Comparison of ENCODE assay signal across 13 cellular contexts in the genomic region with DNA sequence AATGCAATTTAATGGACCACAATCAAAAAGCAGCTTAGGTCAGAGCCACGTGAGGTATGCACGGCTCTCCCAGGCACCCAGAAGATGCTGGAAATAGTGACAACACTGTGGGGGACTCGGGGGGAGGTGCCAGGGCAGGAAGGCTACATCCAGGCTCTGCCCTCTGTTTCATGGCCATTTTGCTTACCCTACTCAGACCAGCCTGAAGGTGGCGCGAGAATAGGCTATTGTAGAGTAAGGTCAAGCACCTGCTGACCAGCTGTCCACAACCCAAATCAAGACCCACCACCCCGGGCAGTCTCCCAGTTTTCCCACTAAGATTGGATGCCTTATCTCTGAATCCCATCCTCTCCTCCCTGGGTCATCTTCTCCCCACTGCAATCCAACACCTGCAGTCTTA.
DNase-seq lines count a peak whose midpoint lies in the region; ATAC-seq, FAIRE-seq and TF ChIP-seq lines count a peak whose summit lies in the region.
"Had no signal": no experiment of that assay in that cellular context is flagged by ENCODE, and none has a peak within 500 bp of the region (broad histone marks: within the 10 kb centered on the region; RNA-seq: fewer than 3 reads in every experiment).

No MANE protein-coding gene starts in this region.

- no peaks in the 10 kb centered on the region for H3K9me1 ChIP-seq in K562 (ENCODE audit: control insufficient read depth, insufficient read depth, low read length)

- TF ChIP-seq EP300 in K562 (IDR thresholded peaks at IDR 0.05; ENCODE audit: low read length), result no peak

- H3K27ac ChIP-seq in DOHH2 (ENCODE audit: low read depth, low read length) (no peak overlapping the region), K562 (ENCODE audit: extremely low read depth, low read depth, low read length) (no peak overlapping the region), thyroid gland (no peak overlapping the region)

- no peaks in the 10 kb centered on the region for H3K4me1 Mint-ChIP-seq in activated CD8-positive, alpha-beta T cell treated with anti-CD3 and anti-CD28 coated beads, Interleukin-2, amount 10 ng/mL, durations not matched to agents 7 days and 5 days (ENCODE audit: low read depth)
- H3K4me1 Mint-ChIP-seq: activated CD4-positive, alpha-beta T cell treated with anti-CD3 and anti-CD28 coated beads, Interleukin-2, amount 10 ng/mL, durations not matched to agents 7 days and 5 days had no signal

- in situ Hi-C loops in K562 (cut with MboI), result no loop called here

- intact Hi-C loops in K562 (cut with micrococcal nuclease) (loop anchor here (10.0 kb wide), 1 partner anchor 103 kb away; no protein-coding TSS in a partner anchor), thyroid gland (cut with DNase I) (no loop called here)

- no peaks in the 10 kb centered on the region for H3K9me3 Mint-ChIP-seq in activated CD8-positive, alpha-beta T cell treated with anti-CD3 and anti-CD28 coated beads, Interleukin-2, amount 10 ng/mL, durations not matched to agents 7 days and 5 days (ENCODE audit: insufficient read depth)
- H3K9me3 Mint-ChIP-seq: activated CD4-positive, alpha-beta T cell treated with anti-CD3 and anti-CD28 coated beads, Interleukin-2, amount 10 ng/mL, durations not matched to agents 7 days and 5 days; activated naive CD8-positive, alpha-beta T cell treated with anti-CD3 and anti-CD28 coated beads, Interleukin-2, amount 10 ng/mL, durations not matched to agents 7 days and 5 days had no signal

- no TSS peak for BruUV-seq in K562 (replicated peaks; lab: Mats Ljungman, UMichigan)

- no peak overlapping the region for H3K9ac ChIP-seq in K562 (ENCODE audit: insufficient read depth in 1 of 2, low read depth in 2 of 2, low read length in 2 of 2)

- H3K36me3 Mint-ChIP-seq in activated CD8-positive, alpha-beta T cell treated with anti-CD3 and anti-CD28 coated beads, Interleukin-2, amount 10 ng/mL, durations not matched to agents 7 days and 5 days (ENCODE audit: low read depth), result no peaks in the 10 kb centered on the region
- H3K36me3 Mint-ChIP-seq: activated naive CD8-positive, alpha-beta T cell treated with anti-CD3 and anti-CD28 coated beads, Interleukin-2, amount 10 ng/mL, durations not matched to agents 7 days and 5 days had no signal

- DNase-seq in HTR-8/SVneo (ENCODE audit: insufficient read length, low spot score) (peak; percentile 28), K562 (ENCODE audit: extremely low read depth in 1 of 4, low spot score in 3 of 4) (peak; percentile 41 to 50 (median 46)), left lobe of liver (ENCODE audit: low spot score) (no peak), thyroid gland (no peak)
- no peak for DNase-seq in activated CD4-positive, alpha-beta T cell treated with anti-CD3 and anti-CD28 coated beads for 1 hour
- no peak for DNase-seq in activated CD8-positive, alpha-beta T cell treated with anti-CD3 and anti-CD28 coated beads, Interleukin-2, amount 10 ng/mL, durations not matched to agents 7 days and 5 days
- DNase-seq: activated CD4-positive, alpha-beta T cell treated with anti-CD3 and anti-CD28 coated beads, Interleukin-2, amount 10 ng/mL, durations not matched to agents 7 days and 5 days; activated naive CD8-positive, alpha-beta T cell treated with anti-CD3 and anti-CD28 coated beads, Interleukin-2, amount 10 ng/mL, durations not matched to agents 7 days and 5 days; NCI-H1694 treated with DMSO at 0.1 percent for 48 hours; stimulated activated CD4-positive, alpha-beta T cell treated with anti-CD3 and anti-CD28 coated beads, Interleukin-4, amount 100 ng/mL, for 4 hours had no signal

- peak in 1 of 2 experiments; percentile 45; a peak in 2 of 4 replicates for TF ChIP-seq RAD21 in K562 (CRISPR knock-in tag; conservative IDR thresholded peaks at IDR 0.05 in 1 of 2, IDR thresholded peaks at IDR 0.05 in 1 of 2)

- no peak for TF ChIP-seq POLR2A in K562 (conservative IDR thresholded peaks at IDR 0.05)
- no peak for TF ChIP-seq POLR2A in thyroid gland (IDR thresholded peaks at IDR 0.05)

- H3K27me3 ChIP-seq in DOHH2 (ENCODE audit: control insufficient read depth, low read length) (no peaks in the 10 kb centered on the region), K562 (ENCODE audit: control insufficient read depth in 2 of 2, insufficient read depth in 2 of 2, low read length in 2 of 2) (peaks cover 2 to 27% of the 10 kb centered on the region in 2 experiments; a peak in 3 of 5 replicates), thyroid gland (no peaks in the 10 kb centered on the region)

- no peak overlapping the region for H3K27ac Mint-ChIP-seq in activated CD8-positive, alpha-beta T cell treated with anti-CD3 and anti-CD28 coated beads, Interleukin-2, amount 10 ng/mL, durations not matched to agents 7 days and 5 days
- H3K27ac Mint-ChIP-seq: activated CD4-positive, alpha-beta T cell treated with anti-CD3 and anti-CD28 coated beads, Interleukin-2, amount 10 ng/mL, durations not matched to agents 7 days and 5 days; activated naive CD8-positive, alpha-beta T cell treated with anti-CD3 and anti-CD28 coated beads, Interleukin-2, amount 10 ng/mL, durations not matched to agents 7 days and 5 days had no signal

- H3K4me3 Mint-ChIP-seq in activated CD8-positive, alpha-beta T cell treated with anti-CD3 and anti-CD28 coated beads, Interleukin-2, amount 10 ng/mL, durations not matched to agents 7 days and 5 days, result no peak overlapping the region
- H3K4me3 Mint-ChIP-seq: activated CD4-positive, alpha-beta T cell treated with anti-CD3 and anti-CD28 coated beads, Interleukin-2, amount 10 ng/mL, durations not matched to agents 7 days and 5 days; activated naive CD8-positive, alpha-beta T cell treated with anti-CD3 and anti-CD28 coated beads, Interleukin-2, amount 10 ng/mL, durations not matched to agents 7 days and 5 days had no signal

- H4K20me1 ChIP-seq in DOHH2 (ENCODE audit: control insufficient read depth, insufficient read depth, low read depth, low read length) (no peaks in the 10 kb centered on the region), K562 (replicated peaks; ENCODE audit: control insufficient read depth, insufficient read depth, low read length) (no peaks in the 10 kb centered on the region)

- H3K4me3 ChIP-seq in DOHH2 (ENCODE audit: low read length) (no peak overlapping the region), K562 (no peak overlapping the region), thyroid gland (replicated peaks in 1 of 3) (no peak overlapping the region)

- no peaks in the 10 kb centered on the region for H3F3A ChIP-seq in DOHH2 (ENCODE audit: control insufficient read depth, insufficient read depth)

- no peaks in the 10 kb centered on the region for H3K9me2 ChIP-seq in DOHH2 (replicated peaks; ENCODE audit: control insufficient read depth, low read length)

- POLR2A ChIA-PET in K562 (lab: Yijun Ruan, JAX), result interaction anchor here (1.7 kb wide), 1 partner anchor 9 kb away, joined by 7 read pairs; no protein-coding TSS in a partner anchor
- POLR2A ChIA-PET in activated CD8-positive, alpha-beta T cell treated with anti-CD3 and anti-CD28 coated beads, Interleukin-2, amount 10 ng/mL, durations not matched to agents 7 days and 5 days (lab: Charles Lee), result no interaction called here

- no peak for FAIRE-seq in HTR-8/SVneo (lab: Jason Lieb, UNC)
- peak; percentile 74 for FAIRE-seq in K562 (lab: Jason Lieb, UNC)

- H3K4me1 ChIP-seq in DOHH2 (ENCODE audit: control insufficient read depth, low read length), result no peaks in the 10 kb centered on the region
- peaks cover 0 to 7% of the 10 kb centered on the region in 2 experiments; a peak in 1 of 5 replicates for H3K4me1 ChIP-seq in K562 (replicated peaks in 1 of 2; ENCODE audit: control insufficient read depth in 2 of 2, insufficient read depth in 2 of 2, low read length in 2 of 2)
- no peaks in the 10 kb centered on the region for H3K4me1 ChIP-seq in thyroid gland

- H3K36me3 ChIP-seq in DOHH2 (ENCODE audit: control insufficient read depth, low read length) (no peaks in the 10 kb centered on the region), K562 (ENCODE audit: control insufficient read depth, insufficient read depth, low read length) (no peaks in the 10 kb centered on the region), thyroid gland (no peaks in the 10 kb centered on the region)

- no peaks in the 10 kb centered on the region for H3K79me2 ChIP-seq in DOHH2 (ENCODE audit: control insufficient read depth, low read length)
- H3K79me2 ChIP-seq in K562 (ENCODE audit: control insufficient read depth, insufficient read depth, low read length), result no peaks in the 10 kb centered on the region

- H2AFZ ChIP-seq in K562 (ENCODE audit: low read depth, low read length), result no peak overlapping the region

- CTCF ChIA-PET in K562 (lab: Yijun Ruan, JAX; ENCODE audit: low intra/inter-chr PET ratio), result interaction anchor here (0.6 kb wide), 1 partner anchor 467 kb away, joined by 3 read pairs; no protein-coding TSS in a partner anchor
- CTCF ChIA-PET in activated CD8-positive, alpha-beta T cell treated with anti-CD3 and anti-CD28 coated beads, Interleukin-2, amount 10 ng/mL, durations not matched to agents 7 days and 5 days (lab: Charles Lee), result interaction anchor here (0.7 to 1.6 kb wide), 2 partner anchors 9 to 10 kb away, joined by 3 to 5 read pairs; no protein-coding TSS in a partner anchor

- H3K4me2 ChIP-seq in DOHH2 (ENCODE audit: low read length) (no peak overlapping the region), K562 (ENCODE audit: insufficient read depth, low read length) (no peak overlapping the region)

- TF ChIP-seq CTCF in DOHH2 (IDR thresholded peaks at IDR 0.05; ENCODE audit: low read depth, low read length, poor library complexity, severe bottlenecking), result peak; percentile 45
- peak; percentile 50 to 67 (median 52) for TF ChIP-seq CTCF in K562 (IDR thresholded peaks at IDR 0.05 in 2 of 3, conservative IDR thresholded peaks at IDR 0.05 in 1 of 3; ENCODE audit: insufficient read depth in 2 of 3, low read depth in 1 of 3, low read length in 3 of 3)
- TF ChIP-seq CTCF in thyroid gland (IDR thresholded peaks at IDR 0.05), result no peak

- H3K27me3 Mint-ChIP-seq in activated CD8-positive, alpha-beta T cell treated with anti-CD3 and anti-CD28 coated beads, Interleukin-2, amount 10 ng/mL, durations not matched to agents 7 days and 5 days (ENCODE audit: low read depth), result no peaks in the 10 kb centered on the region
- H3K27me3 Mint-ChIP-seq: activated CD4-positive, alpha-beta T cell treated with anti-CD3 and anti-CD28 coated beads, Interleukin-2, amount 10 ng/mL, durations not matched to agents 7 days and 5 days; activated naive CD8-positive, alpha-beta T cell treated with anti-CD3 and anti-CD28 coated beads, Interleukin-2, amount 10 ng/mL, durations not matched to agents 7 days and 5 days had no signal

- H3K9me3 ChIP-seq in DOHH2 (ENCODE audit: control insufficient read depth, insufficient read depth, low read length), result no peaks in the 10 kb centered on the region
- H3K9me3 ChIP-seq in K562 (replicated peaks; ENCODE audit: control insufficient read depth, insufficient read depth, low read depth, low read length), result no peaks in the 10 kb centered on the region
- H3K9me3 ChIP-seq in thyroid gland, result no peaks in the 10 kb centered on the region

- whole genome bisulfite sequencing in K562 (ENCODE audit: insufficient coverage, low coverage, missing lambda C conversion rate), result 1% methylated on average over 6 of the region's 6 CpGs
- 34 to 48% methylated on average over 6 of the region's 6 CpGs for WGBS in thyroid gland, 2 donors

- ATAC-seq in K562 (peak; percentile 90), left lobe of liver (peak; percentile 84), GM21825 (IDR thresholded peaks at IDR 0.05; ENCODE audit: unreplicated experiment) (no peak)
- no peak for ATAC-seq in activated CD8-positive, alpha-beta T cell treated with anti-CD3 and anti-CD28 coated beads, Interleukin-2, amount 10 ng/mL, durations not matched to agents 7 days and 5 days
- ATAC-seq: Right ventricle myocardium inferior had no signal

Comparison
In these comparisons a context has a peak if more than half of its experiments do, and no peak if none do; other contexts are left out.
1. CTCF ChIP-seq: peak in DOHH2 (single experiment) and K562 (3 of 3); none in thyroid gland (0 of 6).
2. DNase-seq: peak in HTR-8/SVneo (single experiment) and K562 (4 of 4); none in left lobe of liver (single experiment), thyroid gland (0 of 2), activated CD4-positive, alpha-beta T cell treated with anti-CD3 and anti-CD28 coated beads for 1 hour (single experiment) and activated CD8-positive, alpha-beta T cell treated with anti-CD3 and anti-CD28 coated beads, Interleukin-2, amount 10 ng/mL, durations not matched to agents 7 days and 5 days (single experiment).
3. ATAC-seq: peak in K562 (single experiment) and left lobe of liver (single experiment); none in activated CD8-positive, alpha-beta T cell treated with anti-CD3 and anti-CD28 coated beads, Interleukin-2, amount 10 ng/mL, durations not matched to agents 7 days and 5 days (single experiment) and GM21825 (single experiment).